ENCODE assay signal across 8 cellular contexts in the genomic region with DNA sequence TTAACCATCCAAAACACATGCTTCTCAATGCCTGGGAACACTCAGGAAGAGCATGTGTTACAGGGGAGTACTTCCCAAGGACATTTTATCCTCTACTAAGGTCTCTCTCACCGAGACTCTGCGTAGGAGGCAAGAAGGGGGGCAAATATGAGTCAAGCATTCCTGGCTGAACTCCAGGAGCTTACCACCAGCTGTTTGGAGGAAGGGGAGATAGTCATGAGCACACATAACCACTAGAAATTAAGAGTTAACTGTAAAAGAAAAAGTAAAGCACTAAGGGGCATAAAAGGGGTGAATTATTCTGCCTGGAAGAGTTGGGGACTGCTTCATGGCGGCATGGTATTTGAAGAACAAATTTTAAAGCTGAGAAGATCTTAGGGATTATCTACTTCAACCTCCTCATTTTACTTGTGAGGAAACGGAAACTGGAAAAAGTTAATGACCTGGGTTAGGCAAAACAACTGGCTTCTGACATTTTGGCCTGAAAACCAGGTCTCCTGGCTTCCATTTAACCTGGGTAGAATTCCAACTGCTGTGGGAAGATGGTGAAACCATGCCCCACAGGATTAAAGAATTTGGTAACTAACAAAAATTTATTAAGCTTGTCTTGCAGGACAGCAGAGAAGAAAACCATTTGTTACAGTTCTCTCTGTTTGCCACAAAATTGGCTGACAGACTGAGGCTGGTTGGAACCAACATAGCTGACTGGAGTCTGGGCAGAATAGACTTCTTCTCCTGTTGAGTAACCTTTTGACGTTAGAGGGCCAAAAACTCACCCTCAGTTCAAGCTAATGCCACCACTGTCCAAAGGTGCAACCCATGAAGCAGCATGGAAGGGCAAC.
DNase-seq lines count a peak whose midpoint lies in the region; ATAC-seq, FAIRE-seq and TF ChIP-seq lines count a peak whose summit lies in the region.

No MANE protein-coding gene starts in this region.

- H3K4me3 ChIP-seq in fibroblast of villous mesenchyme (ENCODE audit: low read depth, low read length) (no peak overlapping the region), small intestine (ENCODE audit: low read depth in 1 of 2, low read length in 2 of 2) (no peak overlapping the region)

- no peaks in the 10 kb centered on the region for H3K4me1 ChIP-seq in small intestine (ENCODE audit: control insufficient read depth in 2 of 2, insufficient read depth in 1 of 2, low read depth in 1 of 2, low read length in 1 of 2)

- ATAC-seq in HG03139 (IDR thresholded peaks at IDR 0.05; ENCODE audit: unreplicated experiment), result no peak

- DNase-seq in HCEC 1CT (peak; percentile 83), SHP77 treated with DMSO at 0.1 percent for 48 hours (lab: John Stamatoyannopoulos, UW) (peak; percentile 42), fibroblast of villous mesenchyme (ENCODE audit: low read depth) (peak; percentile 97), renal cortical epithelial cell (ENCODE audit: low read depth) (peak; percentile 95), small intestine (no peak), HPDE6-E6E7 (ENCODE audit: extremely low spot score) (no peak), activated gamma-delta T cell (lab: John Stamatoyannopoulos, UW) (no peak)

- H3K27ac ChIP-seq in small intestine (ENCODE audit: low read depth in 1 of 2, low read length in 1 of 2), result no peak overlapping the region

- H3K36me3 ChIP-seq in small intestine (ENCODE audit: control insufficient read depth in 2 of 2, insufficient read depth in 2 of 2, low read length in 2 of 2), result peaks cover 0 to 2% of the 10 kb centered on the region in 2 donors

- H3K27me3 ChIP-seq in small intestine (ENCODE audit: control insufficient read depth in 2 of 2, insufficient read depth in 2 of 2, low read length in 2 of 2), result no peaks in the 10 kb centered on the region

- FAIRE-seq in small intestine (lab: Jason Lieb, UNC), result no peak

- no peak for TF ChIP-seq CTCF in fibroblast of villous mesenchyme (IDR thresholded peaks at IDR 0.05; ENCODE audit: insufficient read depth, low read depth, low read length)

- H3K9me3 ChIP-seq in small intestine (ENCODE audit: control insufficient read depth, low read depth), result no peaks in the 10 kb centered on the region

- WGBS in small intestine, 3 donors, result 63 to 81% (median 77%) methylated on average over 5 of the region's 5 CpGs

Comparison
In these comparisons a context has a peak if more than half of its experiments do, and no peak if none do; other contexts are left out.
1. DNase-seq: peak in HCEC 1CT (single experiment), SHP77 treated with DMSO at 0.1 percent for 48 hours (single experiment), fibroblast of villous mesenchyme (single experiment) and renal cortical epithelial cell (single experiment); none in small intestine (single experiment), HPDE6-E6E7 (single experiment) and activated gamma-delta T cell (single experiment).